ENCODE assay signal across 8 cellular contexts in the genomic region with DNA sequence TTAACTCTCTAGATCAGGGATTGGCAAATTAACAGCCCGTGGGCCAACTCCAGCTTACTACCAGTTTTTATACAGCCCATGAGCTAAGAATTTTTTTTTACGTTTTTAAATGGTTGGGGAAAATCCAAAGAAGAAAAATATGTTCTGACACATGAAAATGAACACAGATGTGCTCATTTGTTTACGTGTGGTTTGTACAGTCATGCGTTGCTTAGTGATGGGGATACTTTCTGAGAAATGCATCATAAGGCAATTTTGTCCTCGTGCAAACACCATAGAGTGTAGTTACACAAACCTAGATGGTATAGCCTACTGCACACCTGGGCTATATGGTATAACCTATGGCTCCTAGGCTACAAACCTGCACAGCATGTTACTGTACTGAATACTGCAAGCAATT. TPM values are rescaled to one million over a fixed set of nuclear protein-coding genes. Genes with fewer than 3 reads are reported as not detected.
A peak's percentile ranks its signal among the peaks of the same experiment; 100 is the strongest.
DNase-seq lines count a peak whose midpoint lies in the region; ATAC-seq and TF ChIP-seq lines count a peak whose summit lies in the region.

No MANE protein-coding gene starts in this region.

- no peak overlapping the region for H3K4me3 Mint-ChIP-seq in activated CD8-positive, alpha-beta T cell treated with anti-CD3 and anti-CD28 coated beads for 36 hours
- H3K4me3 Mint-ChIP-seq in activated CD8-positive, alpha-beta T cell treated with anti-CD3 and anti-CD28 coated beads, Interleukin-2, amount 10 ng/mL, durations not matched to agents 7 days and 5 days = no peak overlapping the region

- H3K27ac Mint-ChIP-seq in activated CD8-positive, alpha-beta T cell treated with anti-CD3 and anti-CD28 coated beads for 36 hours = no peak overlapping the region
- H3K27ac Mint-ChIP-seq in activated CD8-positive, alpha-beta T cell treated with anti-CD3 and anti-CD28 coated beads, Interleukin-2, amount 10 ng/mL, durations not matched to agents 7 days and 5 days = no peak overlapping the region

- intact Hi-C loops in activated CD8-positive, alpha-beta T cell treated with anti-CD3 and anti-CD28 coated beads for 36 hours (cut with micrococcal nuclease) = loop anchor here (10.0 kb wide), 1 partner anchor 121 kb away; the partner anchor contains the start of gene NRF1
- intact Hi-C loops in left ventricle myocardium superior (cut with micrococcal nuclease) = no loop called here

- no peak for TF ChIP-seq CTCF in activated CD8-positive, alpha-beta T cell treated with anti-CD3 and anti-CD28 coated beads for 36 hours (IDR thresholded peaks at IDR 0.05)

- peaks cover 2% of the 10 kb centered on the region for H3K27me3 Mint-ChIP-seq in activated CD8-positive, alpha-beta T cell treated with anti-CD3 and anti-CD28 coated beads for 36 hours
- H3K27me3 Mint-ChIP-seq in activated CD8-positive, alpha-beta T cell treated with anti-CD3 and anti-CD28 coated beads, Interleukin-2, amount 10 ng/mL, durations not matched to agents 7 days and 5 days (ENCODE audit: low read depth) = no peaks in the 10 kb centered on the region

- CTCF ChIA-PET in activated CD8-positive, alpha-beta T cell treated with anti-CD3 and anti-CD28 coated beads for 36 hours (lab: Charles Lee) = interaction anchor here (0.9 to 1.1 kb wide), 2 partner anchors 127 to 144 kb away, joined by 3 to 7 read pairs; no protein-coding TSS in a partner anchor
- CTCF ChIA-PET in activated CD8-positive, alpha-beta T cell treated with anti-CD3 and anti-CD28 coated beads, Interleukin-2, amount 10 ng/mL, durations not matched to agents 7 days and 5 days (lab: Charles Lee) = interaction anchor here (1.0 to 2.1 kb wide), 3 partner anchors 116 to 331 kb away, joined by 3 to 6 read pairs (median 4); no protein-coding TSS in a partner anchor

- no peaks in the 10 kb centered on the region for H3K9me3 Mint-ChIP-seq in activated CD8-positive, alpha-beta T cell treated with anti-CD3 and anti-CD28 coated beads for 36 hours
- H3K9me3 Mint-ChIP-seq in activated CD8-positive, alpha-beta T cell treated with anti-CD3 and anti-CD28 coated beads, Interleukin-2, amount 10 ng/mL, durations not matched to agents 7 days and 5 days (ENCODE audit: insufficient read depth) = no peaks in the 10 kb centered on the region

- ATAC-seq in activated CD8-positive, alpha-beta T cell treated with anti-CD3 and anti-CD28 coated beads for 36 hours = peak; percentile 72
- ATAC-seq in activated CD8-positive, alpha-beta T cell treated with anti-CD3 and anti-CD28 coated beads, Interleukin-2, amount 10 ng/mL, durations not matched to agents 7 days and 5 days = no peak
- ATAC-seq in HG03039 (IDR thresholded peaks at IDR 0.05; ENCODE audit: unreplicated experiment) (peak; percentile 72), left ventricle myocardium superior (no peak), GM19452 (IDR thresholded peaks at IDR 0.05; ENCODE audit: unreplicated experiment) (no peak)

- POLR2A ChIA-PET in activated CD8-positive, alpha-beta T cell treated with anti-CD3 and anti-CD28 coated beads for 36 hours (lab: Charles Lee) = no interaction called here
- POLR2A ChIA-PET in activated CD8-positive, alpha-beta T cell treated with anti-CD3 and anti-CD28 coated beads, Interleukin-2, amount 10 ng/mL, durations not matched to agents 7 days and 5 days (lab: Charles Lee) = no interaction called here

- peak; percentile 35 for DNase-seq in activated CD8-positive, alpha-beta T cell treated with anti-CD3 and anti-CD28 coated beads for 36 hours
- DNase-seq in activated CD8-positive, alpha-beta T cell treated with anti-CD3 and anti-CD28 coated beads, Interleukin-2, amount 10 ng/mL, durations not matched to agents 7 days and 5 days = no peak
- DNase-seq in amniotic stem cell (lab: John Stamatoyannopoulos, UW) = peak; percentile 79
- DNase-seq in smooth muscle cell of the brain vasculature (ENCODE audit: low read depth, low spot score) = peak; percentile 26
- DNase-seq in left ventricle myocardium superior = no peak
- no peak for DNase-seq in stimulated activated CD4-positive, alpha-beta T cell treated with anti-CD3 and anti-CD28 coated beads, Interleukin-15, amount 100 ng/mL, for 24 hours

- H3K36me3 Mint-ChIP-seq in activated CD8-positive, alpha-beta T cell treated with anti-CD3 and anti-CD28 coated beads for 36 hours (ENCODE audit: low read depth) = no peaks in the 10 kb centered on the region
- H3K36me3 Mint-ChIP-seq in activated CD8-positive, alpha-beta T cell treated with anti-CD3 and anti-CD28 coated beads, Interleukin-2, amount 10 ng/mL, durations not matched to agents 7 days and 5 days (ENCODE audit: low read depth) = no peaks in the 10 kb centered on the region

- peaks cover 14% of the 10 kb centered on the region for H3K4me1 Mint-ChIP-seq in activated CD8-positive, alpha-beta T cell treated with anti-CD3 and anti-CD28 coated beads for 36 hours (ENCODE audit: low read depth)
- peaks cover 19% of the 10 kb centered on the region for H3K4me1 Mint-ChIP-seq in activated CD8-positive, alpha-beta T cell treated with anti-CD3 and anti-CD28 coated beads, Interleukin-2, amount 10 ng/mL, durations not matched to agents 7 days and 5 days (ENCODE audit: low read depth)

RNA-seq across cellular contexts. Expression of gene SMKR1, which starts 8.3 kb away (rescaled TPM):
- 1 to 10 TPM; 2.6 to 3.6 TPM for total RNA-seq in activated CD8-positive, alpha-beta T cell treated with anti-CD3 and anti-CD28 coated beads for 36 hours
- total RNA-seq in activated CD8-positive, alpha-beta T cell treated with anti-CD3 and anti-CD28 coated beads, Interleukin-2, amount 10 ng/mL, durations not matched to agents 7 days and 5 days = 1 to 10 TPM; 1.3 to 1.6 TPM
- not detected for total RNA-seq in left ventricle myocardium superior

RNA-seq across cellular contexts. Expression of gene STRIP2, which starts 59.8 kb away (rescaled TPM):
- 10 to 100 TPM; 12.2 to 13.1 TPM for total RNA-seq in activated CD8-positive, alpha-beta T cell treated with anti-CD3 and anti-CD28 coated beads for 36 hours
- total RNA-seq in activated CD8-positive, alpha-beta T cell treated with anti-CD3 and anti-CD28 coated beads, Interleukin-2, amount 10 ng/mL, durations not matched to agents 7 days and 5 days = 1 to 10 TPM; 6.6 to 7.1 TPM
- 23.3 TPM for total RNA-seq in left ventricle myocardium superior

Comparison
In these comparisons a context has a peak if more than half of its experiments do, and no peak if none do; other contexts are left out.
1. ATAC-seq: peak in activated CD8-positive, alpha-beta T cell treated with anti-CD3 and anti-CD28 coated beads for 36 hours (single experiment) and HG03039 (single experiment); none in activated CD8-positive, alpha-beta T cell treated with anti-CD3 and anti-CD28 coated beads, Interleukin-2, amount 10 ng/mL, durations not matched to agents 7 days and 5 days (single experiment), left ventricle myocardium superior (single experiment) and GM19452 (single experiment).
2. DNase-seq: peak in activated CD8-positive, alpha-beta T cell treated with anti-CD3 and anti-CD28 coated beads for 36 hours (single experiment), amniotic stem cell (single experiment) and smooth muscle cell of the brain vasculature (single experiment); none in activated CD8-positive, alpha-beta T cell treated with anti-CD3 and anti-CD28 coated beads, Interleukin-2, amount 10 ng/mL, durations not matched to agents 7 days and 5 days (single experiment), left ventricle myocardium superior (single experiment) and stimulated activated CD4-positive, alpha-beta T cell treated with anti-CD3 and anti-CD28 coated beads, Interleukin-15, amount 100 ng/mL, for 24 hours (single experiment).